1 cellular context compared by ENCODE assay signal in the genomic region with DNA sequence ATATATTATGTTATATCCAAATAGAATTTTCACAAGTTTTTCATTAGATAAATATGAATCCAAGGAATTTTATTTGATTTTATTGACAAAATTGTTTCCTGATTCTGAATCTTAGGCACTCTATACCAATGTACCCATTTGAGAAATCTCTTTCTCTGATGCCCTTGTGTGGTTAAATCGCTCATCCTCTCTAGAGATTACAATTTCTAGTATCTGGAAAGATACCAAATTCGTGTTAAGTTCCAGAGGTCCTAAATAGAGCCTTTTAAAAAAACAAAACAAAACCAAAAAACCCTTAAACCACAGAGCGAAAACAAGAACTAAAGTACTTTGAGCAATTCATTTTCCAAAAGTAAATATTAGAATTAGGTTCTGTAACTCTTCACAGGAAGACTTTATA.
TF ChIP-seq lines count a peak whose summit lies in the region.

No MANE protein-coding gene starts in this region.

TF ChIP-seq in GM23338, 12 proteins besides CTCF, POLR2A, EP300 and RAD21:
- TF ChIP-seq, protein P1, sequence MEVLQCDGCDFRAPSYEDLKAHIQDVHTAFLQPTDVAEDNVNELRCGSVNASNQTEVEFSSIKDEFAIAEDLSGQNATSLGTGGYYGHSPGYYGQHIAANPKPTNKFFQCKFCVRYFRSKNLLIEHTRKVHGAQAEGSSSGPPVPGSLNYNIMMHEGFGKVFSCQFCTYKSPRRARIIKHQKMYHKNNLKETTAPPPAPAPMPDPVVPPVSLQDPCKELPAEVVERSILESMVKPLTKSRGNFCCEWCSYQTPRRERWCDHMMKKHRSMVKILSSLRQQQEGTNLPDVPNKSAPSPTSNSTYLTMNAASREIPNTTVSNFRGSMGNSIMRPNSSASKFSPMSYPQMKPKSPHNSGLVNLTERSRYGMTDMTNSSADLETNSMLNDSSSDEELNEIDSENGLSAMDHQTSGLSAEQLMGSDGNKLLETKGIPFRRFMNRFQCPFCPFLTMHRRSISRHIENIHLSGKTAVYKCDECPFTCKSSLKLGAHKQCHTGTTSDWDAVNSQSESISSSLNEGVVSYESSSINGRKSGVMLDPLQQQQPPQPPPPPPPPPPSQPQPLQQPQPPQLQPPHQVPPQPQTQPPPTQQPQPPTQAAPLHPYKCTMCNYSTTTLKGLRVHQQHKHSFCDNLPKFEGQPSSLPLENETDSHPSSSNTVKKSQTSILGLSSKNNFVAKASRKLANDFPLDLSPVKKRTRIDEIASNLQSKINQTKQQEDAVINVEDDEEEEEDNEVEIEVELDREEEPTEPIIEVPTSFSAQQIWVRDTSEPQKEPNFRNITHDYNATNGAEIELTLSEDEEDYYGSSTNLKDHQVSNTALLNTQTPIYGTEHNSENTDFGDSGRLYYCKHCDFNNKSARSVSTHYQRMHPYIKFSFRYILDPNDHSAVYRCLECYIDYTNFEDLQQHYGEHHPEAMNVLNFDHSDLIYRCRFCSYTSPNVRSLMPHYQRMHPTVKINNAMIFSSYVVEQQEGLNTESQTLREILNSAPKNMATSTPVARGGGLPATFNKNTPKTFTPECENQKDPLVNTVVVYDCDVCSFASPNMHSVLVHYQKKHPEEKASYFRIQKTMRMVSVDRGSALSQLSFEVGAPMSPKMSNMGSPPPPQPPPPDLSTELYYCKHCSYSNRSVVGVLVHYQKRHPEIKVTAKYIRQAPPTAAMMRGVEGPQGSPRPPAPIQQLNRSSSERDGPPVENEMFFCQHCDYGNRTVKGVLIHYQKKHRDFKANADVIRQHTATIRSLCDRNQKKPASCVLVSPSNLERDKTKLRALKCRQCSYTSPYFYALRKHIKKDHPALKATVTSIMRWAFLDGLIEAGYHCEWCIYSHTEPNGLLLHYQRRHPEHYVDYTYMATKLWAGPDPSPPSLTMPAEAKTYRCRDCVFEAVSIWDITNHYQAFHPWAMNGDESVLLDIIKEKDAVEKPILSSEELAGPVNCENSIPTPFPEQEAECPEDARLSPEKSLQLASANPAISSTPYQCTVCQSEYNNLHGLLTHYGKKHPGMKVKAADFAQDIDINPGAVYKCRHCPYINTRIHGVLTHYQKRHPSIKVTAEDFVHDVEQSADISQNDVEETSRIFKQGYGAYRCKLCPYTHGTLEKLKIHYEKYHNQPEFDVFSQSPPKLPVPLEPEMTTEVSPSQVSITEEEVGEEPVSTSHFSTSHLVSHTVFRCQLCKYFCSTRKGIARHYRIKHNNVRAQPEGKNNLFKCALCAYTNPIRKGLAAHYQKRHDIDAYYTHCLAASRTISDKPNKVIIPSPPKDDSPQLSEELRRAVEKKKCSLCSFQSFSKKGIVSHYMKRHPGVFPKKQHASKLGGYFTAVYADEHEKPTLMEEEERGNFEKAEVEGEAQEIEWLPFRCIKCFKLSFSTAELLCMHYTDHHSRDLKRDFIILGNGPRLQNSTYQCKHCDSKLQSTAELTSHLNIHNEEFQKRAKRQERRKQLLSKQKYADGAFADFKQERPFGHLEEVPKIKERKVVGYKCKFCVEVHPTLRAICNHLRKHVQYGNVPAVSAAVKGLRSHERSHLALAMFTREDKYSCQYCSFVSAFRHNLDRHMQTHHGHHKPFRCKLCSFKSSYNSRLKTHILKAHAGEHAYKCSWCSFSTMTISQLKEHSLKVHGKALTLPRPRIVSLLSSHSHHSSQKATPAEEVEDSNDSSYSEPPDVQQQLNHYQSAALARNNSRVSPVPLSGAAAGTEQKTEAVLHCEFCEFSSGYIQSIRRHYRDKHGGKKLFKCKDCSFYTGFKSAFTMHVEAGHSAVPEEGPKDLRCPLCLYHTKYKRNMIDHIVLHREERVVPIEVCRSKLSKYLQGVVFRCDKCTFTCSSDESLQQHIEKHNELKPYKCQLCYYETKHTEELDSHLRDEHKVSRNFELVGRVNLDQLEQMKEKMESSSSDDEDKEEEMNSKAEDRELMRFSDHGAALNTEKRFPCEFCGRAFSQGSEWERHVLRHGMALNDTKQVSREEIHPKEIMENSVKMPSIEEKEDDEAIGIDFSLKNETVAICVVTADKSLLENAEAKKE (CRISPR knock-in tag; IDR thresholded peaks at IDR 0.05), result no peak
- no peak for TF ChIP-seq EZH2phosphoT487 (IDR thresholded peaks at IDR 0.05; ENCODE audit: unreplicated experiment)
- TF ChIP-seq ZNF331 (CRISPR knock-in tag; IDR thresholded peaks at IDR 0.05; ENCODE audit: low read depth), result no peak
- TF ChIP-seq EZH2 (IDR thresholded peaks at IDR 0.05; ENCODE audit: low read depth, unreplicated experiment), result no peak
- no peak for TF ChIP-seq JUNB (IDR thresholded peaks at IDR 0.05; ENCODE audit: unreplicated experiment)
- TF ChIP-seq, protein P2, sequence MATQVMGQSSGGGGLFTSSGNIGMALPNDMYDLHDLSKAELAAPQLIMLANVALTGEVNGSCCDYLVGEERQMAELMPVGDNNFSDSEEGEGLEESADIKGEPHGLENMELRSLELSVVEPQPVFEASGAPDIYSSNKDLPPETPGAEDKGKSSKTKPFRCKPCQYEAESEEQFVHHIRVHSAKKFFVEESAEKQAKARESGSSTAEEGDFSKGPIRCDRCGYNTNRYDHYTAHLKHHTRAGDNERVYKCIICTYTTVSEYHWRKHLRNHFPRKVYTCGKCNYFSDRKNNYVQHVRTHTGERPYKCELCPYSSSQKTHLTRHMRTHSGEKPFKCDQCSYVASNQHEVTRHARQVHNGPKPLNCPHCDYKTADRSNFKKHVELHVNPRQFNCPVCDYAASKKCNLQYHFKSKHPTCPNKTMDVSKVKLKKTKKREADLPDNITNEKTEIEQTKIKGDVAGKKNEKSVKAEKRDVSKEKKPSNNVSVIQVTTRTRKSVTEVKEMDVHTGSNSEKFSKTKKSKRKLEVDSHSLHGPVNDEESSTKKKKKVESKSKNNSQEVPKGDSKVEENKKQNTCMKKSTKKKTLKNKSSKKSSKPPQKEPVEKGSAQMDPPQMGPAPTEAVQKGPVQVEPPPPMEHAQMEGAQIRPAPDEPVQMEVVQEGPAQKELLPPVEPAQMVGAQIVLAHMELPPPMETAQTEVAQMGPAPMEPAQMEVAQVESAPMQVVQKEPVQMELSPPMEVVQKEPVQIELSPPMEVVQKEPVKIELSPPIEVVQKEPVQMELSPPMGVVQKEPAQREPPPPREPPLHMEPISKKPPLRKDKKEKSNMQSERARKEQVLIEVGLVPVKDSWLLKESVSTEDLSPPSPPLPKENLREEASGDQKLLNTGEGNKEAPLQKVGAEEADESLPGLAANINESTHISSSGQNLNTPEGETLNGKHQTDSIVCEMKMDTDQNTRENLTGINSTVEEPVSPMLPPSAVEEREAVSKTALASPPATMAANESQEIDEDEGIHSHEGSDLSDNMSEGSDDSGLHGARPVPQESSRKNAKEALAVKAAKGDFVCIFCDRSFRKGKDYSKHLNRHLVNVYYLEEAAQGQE (IDR thresholded peaks at IDR 0.05; ENCODE audit: unreplicated experiment), result no peak
- TF ChIP-seq STAT1 (IDR thresholded peaks at IDR 0.05; ENCODE audit: unreplicated experiment), result no peak
- TF ChIP-seq NANOG (IDR thresholded peaks at IDR 0.05; ENCODE audit: borderline replicate concordance), result no peak
- no peak for TF ChIP-seq POLR2AphosphoS5 (IDR thresholded peaks at IDR 0.05; ENCODE audit: low read depth)
- no peak for TF ChIP-seq CREB1 (CRISPR knock-in tag; IDR thresholded peaks at IDR 0.05; ENCODE audit: low read depth)
- TF ChIP-seq ZNF114 (CRISPR knock-in tag; IDR thresholded peaks at IDR 0.05), result no peak
- TF ChIP-seq, protein P3, sequence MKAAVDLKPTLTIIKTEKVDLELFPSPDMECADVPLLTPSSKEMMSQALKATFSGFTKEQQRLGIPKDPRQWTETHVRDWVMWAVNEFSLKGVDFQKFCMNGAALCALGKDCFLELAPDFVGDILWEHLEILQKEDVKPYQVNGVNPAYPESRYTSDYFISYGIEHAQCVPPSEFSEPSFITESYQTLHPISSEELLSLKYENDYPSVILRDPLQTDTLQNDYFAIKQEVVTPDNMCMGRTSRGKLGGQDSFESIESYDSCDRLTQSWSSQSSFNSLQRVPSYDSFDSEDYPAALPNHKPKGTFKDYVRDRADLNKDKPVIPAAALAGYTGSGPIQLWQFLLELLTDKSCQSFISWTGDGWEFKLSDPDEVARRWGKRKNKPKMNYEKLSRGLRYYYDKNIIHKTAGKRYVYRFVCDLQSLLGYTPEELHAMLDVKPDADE (IDR thresholded peaks at IDR 0.05), result no peak
